3 cellular contexts compared by ENCODE assay signal in the genomic region with DNA sequence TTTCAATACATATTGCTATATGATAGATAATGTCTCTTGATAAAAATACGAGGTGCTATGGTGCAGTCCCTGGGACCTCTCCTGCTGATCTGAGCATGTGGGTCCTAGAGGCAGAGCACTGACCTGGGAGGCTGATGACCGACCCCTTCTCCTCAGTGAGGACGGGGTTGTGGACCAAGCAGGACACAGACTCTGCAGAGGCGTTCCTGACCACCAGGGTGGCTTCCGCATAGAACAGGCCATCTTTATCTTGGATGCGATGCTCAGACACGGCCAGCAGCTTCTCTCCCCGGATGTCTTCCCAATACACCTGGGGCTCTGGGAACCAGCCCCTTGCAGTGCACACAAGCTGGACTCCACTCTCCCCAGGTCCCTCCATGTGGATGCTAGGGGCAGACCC.
TF ChIP-seq lines count a peak whose summit lies in the region.

No MANE protein-coding gene starts in this region.

TF ChIP-seq in GM23338, 12 proteins besides CTCF, POLR2A, EP300 and RAD21:
- no peak for TF ChIP-seq POLR2AphosphoS5 (IDR thresholded peaks at IDR 0.05; ENCODE audit: low read depth)
- TF ChIP-seq, protein P1, sequence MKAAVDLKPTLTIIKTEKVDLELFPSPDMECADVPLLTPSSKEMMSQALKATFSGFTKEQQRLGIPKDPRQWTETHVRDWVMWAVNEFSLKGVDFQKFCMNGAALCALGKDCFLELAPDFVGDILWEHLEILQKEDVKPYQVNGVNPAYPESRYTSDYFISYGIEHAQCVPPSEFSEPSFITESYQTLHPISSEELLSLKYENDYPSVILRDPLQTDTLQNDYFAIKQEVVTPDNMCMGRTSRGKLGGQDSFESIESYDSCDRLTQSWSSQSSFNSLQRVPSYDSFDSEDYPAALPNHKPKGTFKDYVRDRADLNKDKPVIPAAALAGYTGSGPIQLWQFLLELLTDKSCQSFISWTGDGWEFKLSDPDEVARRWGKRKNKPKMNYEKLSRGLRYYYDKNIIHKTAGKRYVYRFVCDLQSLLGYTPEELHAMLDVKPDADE (IDR thresholded peaks at IDR 0.05): no peak

TF ChIP-seq in HCT116, 20 proteins besides CTCF, POLR2A, EP300 and RAD21:
- TF ChIP-seq, protein P2, sequence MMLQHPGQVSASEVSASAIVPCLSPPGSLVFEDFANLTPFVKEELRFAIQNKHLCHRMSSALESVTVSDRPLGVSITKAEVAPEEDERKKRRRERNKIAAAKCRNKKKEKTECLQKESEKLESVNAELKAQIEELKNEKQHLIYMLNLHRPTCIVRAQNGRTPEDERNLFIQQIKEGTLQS (IDR thresholded peaks at IDR 0.05): no peak
- TF ChIP-seq ELF1 (IDR thresholded peaks at IDR 0.05; ENCODE audit: borderline replicate concordance, low read depth) (no peak), EZH2 (IDR thresholded peaks at IDR 0.05) (no peak), SP1 (IDR thresholded peaks at IDR 0.05; ENCODE audit: low read depth) (no peak), ZNF274 (IDR thresholded peaks at IDR 0.05; ENCODE audit: low read depth, low read length) (no peak), YY1 (IDR thresholded peaks at IDR 0.05; ENCODE audit: extremely low read depth, insufficient replicate concordance, low read depth, low read length) (no peak), CEBPB (IDR thresholded peaks at IDR 0.05; ENCODE audit: low read depth) (no peak), EGR1 (IDR thresholded peaks at IDR 0.05; ENCODE audit: low read depth) (no peak), POLR2AphosphoS5 (IDR thresholded peaks at IDR 0.05; ENCODE audit: low read depth, low read length) (no peak), SRF (IDR thresholded peaks at IDR 0.05; ENCODE audit: low read depth) (no peak)
- TF ChIP-seq, protein P3, sequence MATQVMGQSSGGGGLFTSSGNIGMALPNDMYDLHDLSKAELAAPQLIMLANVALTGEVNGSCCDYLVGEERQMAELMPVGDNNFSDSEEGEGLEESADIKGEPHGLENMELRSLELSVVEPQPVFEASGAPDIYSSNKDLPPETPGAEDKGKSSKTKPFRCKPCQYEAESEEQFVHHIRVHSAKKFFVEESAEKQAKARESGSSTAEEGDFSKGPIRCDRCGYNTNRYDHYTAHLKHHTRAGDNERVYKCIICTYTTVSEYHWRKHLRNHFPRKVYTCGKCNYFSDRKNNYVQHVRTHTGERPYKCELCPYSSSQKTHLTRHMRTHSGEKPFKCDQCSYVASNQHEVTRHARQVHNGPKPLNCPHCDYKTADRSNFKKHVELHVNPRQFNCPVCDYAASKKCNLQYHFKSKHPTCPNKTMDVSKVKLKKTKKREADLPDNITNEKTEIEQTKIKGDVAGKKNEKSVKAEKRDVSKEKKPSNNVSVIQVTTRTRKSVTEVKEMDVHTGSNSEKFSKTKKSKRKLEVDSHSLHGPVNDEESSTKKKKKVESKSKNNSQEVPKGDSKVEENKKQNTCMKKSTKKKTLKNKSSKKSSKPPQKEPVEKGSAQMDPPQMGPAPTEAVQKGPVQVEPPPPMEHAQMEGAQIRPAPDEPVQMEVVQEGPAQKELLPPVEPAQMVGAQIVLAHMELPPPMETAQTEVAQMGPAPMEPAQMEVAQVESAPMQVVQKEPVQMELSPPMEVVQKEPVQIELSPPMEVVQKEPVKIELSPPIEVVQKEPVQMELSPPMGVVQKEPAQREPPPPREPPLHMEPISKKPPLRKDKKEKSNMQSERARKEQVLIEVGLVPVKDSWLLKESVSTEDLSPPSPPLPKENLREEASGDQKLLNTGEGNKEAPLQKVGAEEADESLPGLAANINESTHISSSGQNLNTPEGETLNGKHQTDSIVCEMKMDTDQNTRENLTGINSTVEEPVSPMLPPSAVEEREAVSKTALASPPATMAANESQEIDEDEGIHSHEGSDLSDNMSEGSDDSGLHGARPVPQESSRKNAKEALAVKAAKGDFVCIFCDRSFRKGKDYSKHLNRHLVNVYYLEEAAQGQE (IDR thresholded peaks at IDR 0.05; ENCODE audit: low read depth): no peak
- TF ChIP-seq, protein P4, sequence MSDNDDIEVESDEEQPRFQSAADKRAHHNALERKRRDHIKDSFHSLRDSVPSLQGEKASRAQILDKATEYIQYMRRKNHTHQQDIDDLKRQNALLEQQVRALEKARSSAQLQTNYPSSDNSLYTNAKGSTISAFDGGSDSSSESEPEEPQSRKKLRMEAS (IDR thresholded peaks at IDR 0.05): no peak

TF ChIP-seq in H1, 55 proteins besides CTCF, POLR2A, EP300 and RAD21:
- TF ChIP-seq POU5F1 (IDR thresholded peaks at IDR 0.05; ENCODE audit: low read depth, low read length): no peak
- TF ChIP-seq SP2 (IDR thresholded peaks at IDR 0.05; ENCODE audit: low read length): no peak
- no peak for TF ChIP-seq SAP30 (IDR thresholded peaks at IDR 0.05; ENCODE audit: insufficient read depth, insufficient replicate concordance, low read length)
- no peak for TF ChIP-seq BCL11A (IDR thresholded peaks at IDR 0.05; ENCODE audit: low read depth in 2 of 2, low read length in 2 of 2)
- no peak for TF ChIP-seq YY1 (IDR thresholded peaks at IDR 0.05; ENCODE audit: low read depth, low read length)
- no peak for TF ChIP-seq EZH2 (IDR thresholded peaks at IDR 0.05; ENCODE audit: low read depth, low read length, severe bottlenecking)
- no peak for TF ChIP-seq SRF (IDR thresholded peaks at IDR 0.05; ENCODE audit: low read depth, low read length)
- no peak for TF ChIP-seq TAF1 (IDR thresholded peaks at IDR 0.05; ENCODE audit: low read depth, low read length)
- no peak for TF ChIP-seq TBP (IDR thresholded peaks at IDR 0.05; ENCODE audit: low read depth, low read length)
- no peak for TF ChIP-seq BRCA1 (IDR thresholded peaks at IDR 0.05; ENCODE audit: low read depth, low read length)
- TF ChIP-seq BACH1 (IDR thresholded peaks at IDR 0.05; ENCODE audit: low read length): no peak
- no peak for TF ChIP-seq CHD1 (IDR thresholded peaks at IDR 0.05; ENCODE audit: low read depth, low read length)
- no peak for TF ChIP-seq HDAC6 (IDR thresholded peaks at IDR 0.05; ENCODE audit: low read depth, low read length)
- no peak for TF ChIP-seq PHF8 (conservative IDR thresholded peaks at IDR 0.05; ENCODE audit: low read depth, low read length)
- TF ChIP-seq TEAD4 (IDR thresholded peaks at IDR 0.05; ENCODE audit: low read depth, low read length): no peak
- TF ChIP-seq, protein P5, sequence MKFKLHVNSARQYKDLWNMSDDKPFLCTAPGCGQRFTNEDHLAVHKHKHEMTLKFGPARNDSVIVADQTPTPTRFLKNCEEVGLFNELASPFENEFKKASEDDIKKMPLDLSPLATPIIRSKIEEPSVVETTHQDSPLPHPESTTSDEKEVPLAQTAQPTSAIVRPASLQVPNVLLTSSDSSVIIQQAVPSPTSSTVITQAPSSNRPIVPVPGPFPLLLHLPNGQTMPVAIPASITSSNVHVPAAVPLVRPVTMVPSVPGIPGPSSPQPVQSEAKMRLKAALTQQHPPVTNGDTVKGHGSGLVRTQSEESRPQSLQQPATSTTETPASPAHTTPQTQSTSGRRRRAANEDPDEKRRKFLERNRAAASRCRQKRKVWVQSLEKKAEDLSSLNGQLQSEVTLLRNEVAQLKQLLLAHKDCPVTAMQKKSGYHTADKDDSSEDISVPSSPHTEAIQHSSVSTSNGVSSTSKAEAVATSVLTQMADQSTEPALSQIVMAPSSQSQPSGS (IDR thresholded peaks at IDR 0.05; ENCODE audit: low read length): no peak
TF ChIP-seq in H1: peak in this region for 0.
